ENCODE assay signal across 8 cellular contexts in the genomic region with DNA sequence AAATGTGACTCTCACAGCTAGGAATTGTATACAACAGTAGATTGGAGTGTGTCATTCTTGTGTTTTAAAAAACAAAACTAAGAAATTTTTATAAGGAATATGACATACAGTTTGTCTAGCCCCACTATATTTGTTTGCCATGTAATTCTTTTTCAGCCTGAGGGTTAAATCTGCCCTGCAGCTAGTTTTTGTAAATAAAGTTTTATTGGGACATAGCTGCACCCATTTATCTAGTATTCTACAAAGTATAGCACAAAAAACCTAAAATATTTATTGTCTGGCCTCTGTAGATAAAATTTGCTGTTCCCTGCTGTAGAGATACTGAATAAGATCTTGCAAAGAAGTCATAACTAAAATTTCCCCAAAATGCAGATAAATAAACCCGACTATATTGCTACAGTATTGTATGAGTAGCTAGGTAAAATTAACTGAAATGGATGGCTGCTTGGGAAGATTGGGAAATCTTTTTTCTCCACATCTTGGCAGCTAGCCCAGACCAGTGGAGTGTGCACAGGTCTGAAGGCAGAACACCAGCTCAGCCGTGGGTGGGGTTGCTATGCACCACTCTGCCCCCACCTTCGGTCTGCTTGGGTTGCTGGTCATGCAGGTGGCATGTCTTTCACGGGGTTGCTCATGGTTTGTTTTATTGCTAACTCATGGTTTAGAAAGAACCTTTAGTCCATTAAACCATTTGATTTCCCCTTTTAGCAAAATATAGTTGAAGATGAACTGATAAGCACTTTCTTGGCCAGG.
DNase-seq lines count a peak whose midpoint lies in the region; ATAC-seq, FAIRE-seq and TF ChIP-seq lines count a peak whose summit lies in the region.

No MANE protein-coding gene starts in this region.

- no peaks in the 10 kb centered on the region for H3K36me3 ChIP-seq in bronchial epithelial cell (ENCODE audit: control insufficient read depth, insufficient read depth, low read length)
- H3K36me3 ChIP-seq in vagina: peaks cover 0 to 5% of the 10 kb centered on the region in 2 donors

- peak; percentile 85 for FAIRE-seq in bronchial epithelial cell (lab: Jason Lieb, UNC)

- H3K27me3 ChIP-seq in bronchial epithelial cell (ENCODE audit: control insufficient read depth, insufficient read depth, low read length): no peaks in the 10 kb centered on the region
- H3K27me3 ChIP-seq in vagina: no peaks in the 10 kb centered on the region

- WGBS in lower leg skin, 2 donors: 26 to 35% methylated on average over 4 of the region's 4 CpGs

- DNase-seq in DMS153 (lab: John Stamatoyannopoulos, UW) (peak; percentile 69), HFF-Myc (ENCODE audit: extremely low read depth, low read depth) (peak; percentile 52), NCI-H226 (peak; percentile 91), bronchial epithelial cell (ENCODE audit: low read depth) (peak; percentile 99), lower leg skin (ENCODE audit: low spot score in 2 of 2) (peak; percentile 66 to 86), vagina (ENCODE audit: extremely low spot score in 2 of 2) (no peak)
- DNase-seq in activated naive CD4-positive, alpha-beta T cell (lab: John Stamatoyannopoulos, UW): no peak

- TF ChIP-seq CTCF in HFF-Myc (IDR thresholded peaks at IDR 0.05; ENCODE audit: low read depth, low read length, missing control alignments): no peak
- TF ChIP-seq CTCF in bronchial epithelial cell (IDR thresholded peaks at IDR 0.05; ENCODE audit: insufficient read depth, low read length, severe bottlenecking): no peak
- no peak for TF ChIP-seq CTCF in lower leg skin (IDR thresholded peaks at IDR 0.05)
- no peak for TF ChIP-seq CTCF in vagina (IDR thresholded peaks at IDR 0.05)

- TF ChIP-seq POLR2A in lower leg skin (IDR thresholded peaks at IDR 0.05): no peak
- no peak for TF ChIP-seq POLR2A in vagina (IDR thresholded peaks at IDR 0.05)

- ATAC-seq in HG02763 (IDR thresholded peaks at IDR 0.05; ENCODE audit: unreplicated experiment): no peak

- H3K9me3 ChIP-seq in vagina: no peaks in the 10 kb centered on the region

- H3K27ac ChIP-seq in vagina: no peak overlapping the region

- H3K4me1 ChIP-seq in vagina: peaks cover 43% of the 10 kb centered on the region

- intact Hi-C loops in lower leg skin (cut with DNase I; ENCODE audit: low total_unique reads) (loop anchor here (10.0 kb wide), 1 partner anchor 168 kb away; no protein-coding TSS in a partner anchor), vagina (cut with DNase I) (loop anchor here (5.0 kb wide), 1 partner anchor 170 kb away; no protein-coding TSS in a partner anchor)

- H3K4me3 ChIP-seq in HFF-Myc (replicated peaks; ENCODE audit: low read depth, low read length): no peak overlapping the region
- no peak overlapping the region for H3K4me3 ChIP-seq in bronchial epithelial cell (ENCODE audit: low read depth, low read length)
- no peak overlapping the region for H3K4me3 ChIP-seq in lower leg skin (ENCODE audit: low read depth, poor library complexity, severe bottlenecking)
- H3K4me3 ChIP-seq in vagina: no peak overlapping the region

Comparison
In these comparisons a context has a peak if more than half of its experiments do, and no peak if none do; other contexts are left out.
1. DNase-seq: peak in DMS153 (single experiment), HFF-Myc (single experiment), NCI-H226 (single experiment), bronchial epithelial cell (single experiment) and lower leg skin (2 of 2); none in activated naive CD4-positive, alpha-beta T cell (0 of 4) and vagina (0 of 2).